Comparison of ENCODE assay signal across 28 cellular contexts in genomic region chr4:119011607-119011988, GRCh38.
"Had no signal": no experiment of that assay in that cellular context is flagged by ENCODE, and none has a peak within 500 bp of the region (broad histone marks: within the 10 kb centered on the region; RNA-seq: fewer than 3 reads in every experiment).

No MANE protein-coding gene starts in this region.

- H3K9ac ChIP-seq: neural progenitor cell, parathyroid adenoma had no signal

- H3K36me3 ChIP-seq: heart right ventricle, neural progenitor cell had no signal

- H3K4me2 ChIP-seq: neural progenitor cell, smooth muscle cell had no signal

- H3K79me2 ChIP-seq: parathyroid adenoma had no signal

- H3K4me3 ChIP-seq: heart right ventricle, mucosa of descending colon, neural progenitor cell, smooth muscle cell had no signal

- H3K27ac ChIP-seq: epithelial cell of prostate, neural progenitor cell, parathyroid adenoma had no signal

- DNase-seq: activated B cell treated with CpG ODN at 0.5 μM for 24 hours; activated CD4-positive, alpha-beta memory T cell treated with anti-CD3 and anti-CD28 coated beads, Interleukin-2, amount 10 ng/mL, durations not matched to agents 7 days and 5 days; activated CD4-positive, alpha-beta T cell treated with anti-CD3 and anti-CD28 coated beads for 4 hours; activated CD8-positive, alpha-beta memory T cell treated with anti-CD3 and anti-CD28 coated beads, Interleukin-2, amount 10 ng/mL, durations not matched to agents 7 days and 5 days; activated naive CD4-positive, alpha-beta T cell; activated naive CD8-positive, alpha-beta T cell treated with anti-CD3 and anti-CD28 coated beads for 36 hours; amygdala; central memory CD4-positive, alpha-beta T cell; endodermal cell; foreskin melanocyte; heart right ventricle; immature natural killer cell; kidney glomerular epithelial cell; mesenchymal stem cell; mucosa of descending colon; naive thymus-derived CD4-positive, alpha-beta T cell; retina; stimulated activated CD4-positive, alpha-beta T cell treated with anti-CD3 and anti-CD28 coated beads, Interleukin-4, amount 100 ng/mL, for 1 hour; stimulated activated naive CD8-positive, alpha-beta T cell treated with anti-CD3 and anti-CD28 coated beads, Interleukin-15, amount 100 ng/mL, for 72 hours; T-helper 1 cell; T-helper 9 cell had no signal

- ATAC-seq: activated CD8-positive, alpha-beta memory T cell treated with anti-CD3 and anti-CD28 coated beads, Interleukin-2, amount 10 ng/mL, durations not matched to agents 7 days and 5 days; activated T-helper 17 cell treated with anti-CD3 and anti-CD28 coated beads, Interleukin-2, amount 50 U/mL, for 72 hours; mucosa of descending colon; naive thymus-derived CD4-positive, alpha-beta T cell; SK-N-SH treated with all-trans-retinoic acid at 6 μM for 48 hours; stimulated activated naive CD8-positive, alpha-beta T cell treated with anti-CD3 and anti-CD28 coated beads, Interleukin-15, amount 100 ng/mL, for 72 hours had no signal

- H3K27me3 ChIP-seq: heart right ventricle, neural progenitor cell had no signal

- H2AFZ ChIP-seq: neural progenitor cell, parathyroid adenoma had no signal

- FAIRE-seq: colon had no signal

- H3K4me1 ChIP-seq: neural progenitor cell, parathyroid adenoma had no signal

- H3K9me3 ChIP-seq: mucosa of descending colon had no signal
